ENCODE assay signal across 20 cellular contexts in the genomic region with DNA sequence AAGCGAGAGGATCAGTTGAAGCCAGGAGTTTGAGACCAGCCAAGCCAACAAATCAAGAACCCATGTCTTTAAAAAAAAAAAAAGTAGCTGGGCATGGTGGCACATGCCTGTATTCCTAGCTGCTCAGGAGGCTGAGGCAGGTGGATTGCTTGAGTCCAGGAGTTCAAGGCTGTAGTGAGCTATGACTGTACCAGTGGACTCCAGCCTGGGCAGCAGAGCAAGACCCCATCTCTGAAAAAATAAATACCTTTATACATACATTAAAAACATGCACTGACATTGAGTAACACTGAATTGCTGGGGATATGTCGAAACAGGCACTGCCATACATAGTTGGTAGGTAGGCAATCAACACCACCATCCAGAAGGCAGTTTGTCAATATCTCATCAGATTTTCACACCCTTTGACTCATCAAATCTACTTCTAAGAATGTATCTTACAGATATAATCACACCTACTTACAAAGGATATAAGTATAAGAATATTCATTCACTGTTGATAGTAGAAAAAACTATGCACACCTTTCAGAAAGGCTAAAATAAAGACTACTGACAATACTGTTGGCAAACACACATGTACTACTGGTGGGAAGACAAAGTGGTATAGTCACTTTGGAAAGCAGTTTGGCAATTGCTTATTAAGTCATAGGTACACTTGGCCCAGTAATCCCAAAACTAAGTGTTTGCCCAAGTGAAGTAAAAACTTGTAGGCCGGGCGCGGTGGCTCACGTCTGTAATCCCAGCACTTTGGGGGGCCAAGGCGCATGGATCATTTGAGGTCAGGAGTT. TPM values are rescaled to one million over a fixed set of nuclear protein-coding genes. Genes with fewer than 3 reads are reported as not detected.
DNase-seq lines count a peak whose midpoint lies in the region; ATAC-seq, FAIRE-seq and TF ChIP-seq lines count a peak whose summit lies in the region.
"Had no signal": no experiment of that assay in that cellular context is flagged by ENCODE, and none has a peak within 500 bp of the region (broad histone marks: within the 10 kb centered on the region; RNA-seq: fewer than 3 reads in every experiment).

No MANE protein-coding gene starts in this region.

- no peaks in the 10 kb centered on the region for H3K79me2 ChIP-seq in K562 (ENCODE audit: control insufficient read depth, insufficient read depth, low read length)
- H3K79me2 ChIP-seq in keratinocyte (ENCODE audit: control insufficient read depth, insufficient read depth, low read length) = no peaks in the 10 kb centered on the region

- peaks cover 23% of the 10 kb centered on the region for H3K4me1 Mint-ChIP-seq in activated CD4-positive, alpha-beta T cell treated with anti-CD3 and anti-CD28 coated beads for 36 hours

- ATAC-seq in activated CD4-positive, alpha-beta T cell treated with anti-CD3 and anti-CD28 coated beads for 36 hours = peak; percentile 42
- no peak for ATAC-seq in K562
- ATAC-seq in HG03196 (IDR thresholded peaks at IDR 0.05; ENCODE audit: unreplicated experiment) = no peak
- ATAC-seq: CD8-positive, alpha-beta T cell; GM12878 had no signal

- WGBS in K562 (ENCODE audit: insufficient coverage, low coverage, missing lambda C conversion rate) = 81% methylated on average over 7 of the region's 7 CpGs

- in situ Hi-C loops in K562 (cut with MboI) = no loop called here

- H3K4me2 ChIP-seq in K562 (ENCODE audit: insufficient read depth, low read length) (no peak overlapping the region), keratinocyte (ENCODE audit: control insufficient read depth, extremely low read depth, insufficient read depth, low read depth, low read length) (peak overlapping the region; percentile 23)
- H3K4me2 ChIP-seq: BLaER1, KMS-11 had no signal

- no peaks in the 10 kb centered on the region for H4K20me1 ChIP-seq in K562 (replicated peaks; ENCODE audit: control insufficient read depth, insufficient read depth, low read length)
- no peaks in the 10 kb centered on the region for H4K20me1 ChIP-seq in keratinocyte (ENCODE audit: control insufficient read depth, extremely low read depth, insufficient read depth, low read length)
- H4K20me1 ChIP-seq: BLaER1 had no signal

- dilution Hi-C loops in keratinocyte (cut with MboI; ENCODE audit: extremely low pct_ligation_motif_present, low sequenced_read_pairs) = loop anchor here (25.0 kb wide), 1 partner anchor 93 kb away; no protein-coding TSS in a partner anchor

- intact Hi-C loops in activated CD4-positive, alpha-beta T cell treated with anti-CD3 and anti-CD28 coated beads for 36 hours (cut with DNase I, micrococcal nuclease) = no loop called here
- intact Hi-C loops in K562 (cut with micrococcal nuclease) = no loop called here
- intact Hi-C loops in uterus (cut with DNase I; ENCODE audit: low total_unique reads) = no loop called here

- H3K9me1 ChIP-seq in K562 (ENCODE audit: control insufficient read depth, insufficient read depth, low read length) (no peaks in the 10 kb centered on the region), keratinocyte (ENCODE audit: control insufficient read depth, extremely low read depth, insufficient read depth, low read length) (no peaks in the 10 kb centered on the region)

- FAIRE-seq in K562 (lab: Jason Lieb, UNC) (no peak), keratinocyte (lab: Jason Lieb, UNC) (no peak)
- FAIRE-seq: A204.1, GM12878 had no signal

- TF ChIP-seq POLR2A in NB4 (IDR thresholded peaks at IDR 0.05; ENCODE audit: extremely low read depth, insufficient read length) = no peak
- no peak for TF ChIP-seq POLR2A in K562 (conservative IDR thresholded peaks at IDR 0.05)
- TF ChIP-seq POLR2A in uterus (IDR thresholded peaks at IDR 0.05) = no peak

- TF ChIP-seq EP300 in K562 (IDR thresholded peaks at IDR 0.05; ENCODE audit: low read length) = no peak

- H3K9ac ChIP-seq in K562 (ENCODE audit: insufficient read depth in 1 of 2, low read depth in 2 of 2, low read length in 2 of 2) (no peak overlapping the region), keratinocyte (ENCODE audit: control insufficient read depth, extremely low read depth, insufficient read depth, low read length) (no peak overlapping the region)
- H3K9ac ChIP-seq: BLaER1, KMS-11 had no signal

- no peaks in the 10 kb centered on the region for H3K27me3 Mint-ChIP-seq in activated CD4-positive, alpha-beta T cell treated with anti-CD3 and anti-CD28 coated beads for 36 hours

- H2AFZ ChIP-seq in K562 (ENCODE audit: low read depth, low read length) (no peak overlapping the region), keratinocyte (ENCODE audit: control insufficient read depth, low read length) (no peak overlapping the region)

- BruUV-seq in K562 (replicated peaks; lab: Mats Ljungman, UMichigan) = no TSS peak

- no peaks in the 10 kb centered on the region for H3K9me3 Mint-ChIP-seq in activated CD4-positive, alpha-beta T cell treated with anti-CD3 and anti-CD28 coated beads for 36 hours (ENCODE audit: low read depth)
- H3K9me3 Mint-ChIP-seq: CD8-positive, alpha-beta T cell; H9 had no signal

- no peaks in the 10 kb centered on the region for H3K9me3 ChIP-seq in K562 (replicated peaks; ENCODE audit: control insufficient read depth, insufficient read depth, low read depth, low read length)
- H3K9me3 ChIP-seq in keratinocyte (ENCODE audit: control insufficient read depth, low read depth, low read length) = no peaks in the 10 kb centered on the region
- no peaks in the 10 kb centered on the region for H3K9me3 ChIP-seq in uterus
- H3K9me3 ChIP-seq: BLaER1 had no signal

- no peaks in the 10 kb centered on the region for H3K36me3 Mint-ChIP-seq in activated CD4-positive, alpha-beta T cell treated with anti-CD3 and anti-CD28 coated beads for 36 hours (ENCODE audit: low read depth)
- H3K36me3 Mint-ChIP-seq: CD8-positive, alpha-beta T cell had no signal

- H3K27me3 ChIP-seq in K562 (ENCODE audit: control insufficient read depth in 2 of 2, insufficient read depth in 2 of 2, low read length in 2 of 2) (no peaks in the 10 kb centered on the region), keratinocyte (ENCODE audit: control insufficient read depth, extremely low read depth, insufficient read depth, low read length) (no peaks in the 10 kb centered on the region), uterus (no peaks in the 10 kb centered on the region)
- H3K27me3 ChIP-seq: BLaER1 had no signal

- H3K27ac ChIP-seq in K562 (ENCODE audit: extremely low read depth, low read depth, low read length) (no peak overlapping the region), keratinocyte (ENCODE audit: control insufficient read depth, insufficient read depth, low read length) (peak overlapping the region; percentile 58), uterus (no peak overlapping the region)
- H3K27ac ChIP-seq: BLaER1, KMS-11 had no signal

- H3K36me3 ChIP-seq in K562 (ENCODE audit: control insufficient read depth, insufficient read depth, low read length) (no peaks in the 10 kb centered on the region), keratinocyte (ENCODE audit: control insufficient read depth in 2 of 2, extremely low read depth in 1 of 2, insufficient read depth in 2 of 2, low read length in 2 of 2) (no peaks in the 10 kb centered on the region), uterus (no peaks in the 10 kb centered on the region)
- H3K36me3 ChIP-seq: BLaER1 had no signal

- no peak overlapping the region for H3K27ac Mint-ChIP-seq in activated CD4-positive, alpha-beta T cell treated with anti-CD3 and anti-CD28 coated beads for 36 hours
- H3K27ac Mint-ChIP-seq: CD8-positive, alpha-beta T cell; H9 had no signal

- peaks cover 16 to 23% of the 10 kb centered on the region in 2 experiments for H3K4me1 ChIP-seq in K562 (replicated peaks in 1 of 2; ENCODE audit: control insufficient read depth in 2 of 2, insufficient read depth in 2 of 2, low read length in 2 of 2)
- peaks cover 24% of the 10 kb centered on the region for H3K4me1 ChIP-seq in keratinocyte (ENCODE audit: control insufficient read depth, extremely low read depth, insufficient read depth, low read length)
- no peaks in the 10 kb centered on the region for H3K4me1 ChIP-seq in uterus

- H3K4me3 Mint-ChIP-seq in activated CD4-positive, alpha-beta T cell treated with anti-CD3 and anti-CD28 coated beads for 36 hours = no peak overlapping the region
- H3K4me3 Mint-ChIP-seq: CD8-positive, alpha-beta T cell; H9 had no signal

- no peak overlapping the region for H3K4me3 ChIP-seq in NB4 (ENCODE audit: low read depth, low read length)
- H3K4me3 ChIP-seq in K562 = no peak overlapping the region
- H3K4me3 ChIP-seq in keratinocyte (ENCODE audit: control insufficient read depth in 2 of 3, extremely low read depth in 1 of 3, insufficient read depth in 2 of 3, low read depth in 1 of 3, low read length in 3 of 3) = no peak overlapping the region
- H3K4me3 ChIP-seq in uterus = no peak overlapping the region
- H3K4me3 ChIP-seq: BLaER1, GM12878 had no signal

- DNase-seq in activated CD4-positive, alpha-beta T cell treated with anti-CD3 and anti-CD28 coated beads for 36 hours = no peak
- DNase-seq in activated CD4-positive, alpha-beta T cell treated with anti-CD3 and anti-CD28 coated beads, Interleukin-2, amount 50 U/mL, for 4 hours = no peak
- peak; percentile 18 for DNase-seq in NB4 (ENCODE audit: low read depth)
- DNase-seq in K562 (ENCODE audit: extremely low read depth in 1 of 4, low spot score in 3 of 4) = no peak
- no peak for DNase-seq in keratinocyte (ENCODE audit: low read depth, low spot score)
- no peak for DNase-seq in NCI-H128 (lab: John Stamatoyannopoulos, UW; ENCODE audit: unreplicated experiment)
- no peak for DNase-seq in uterus
- DNase-seq: Calu3; CD8-positive, alpha-beta T cell; GF-D8; H9; NCI-H1092; NCI-H146; NCI-H2081; SHP77 had no signal

- TF ChIP-seq RAD21 in K562 (CRISPR knock-in tag; conservative IDR thresholded peaks at IDR 0.05 in 1 of 2, IDR thresholded peaks at IDR 0.05 in 1 of 2) = no peak

- POLR2A ChIA-PET in activated CD4-positive, alpha-beta T cell treated with anti-CD3 and anti-CD28 coated beads for 36 hours (lab: Charles Lee) = no interaction called here
- POLR2A ChIA-PET in K562 (lab: Yijun Ruan, JAX) = interaction anchor here (0.6 kb wide), 1 partner anchor 13 kb away, joined by 3 read pairs; no protein-coding TSS in a partner anchor

- TF ChIP-seq CTCF in NB4 (IDR thresholded peaks at IDR 0.05; ENCODE audit: low read depth, low read length) (no peak), K562 (IDR thresholded peaks at IDR 0.05 in 2 of 3, conservative IDR thresholded peaks at IDR 0.05 in 1 of 3; ENCODE audit: insufficient read depth in 2 of 3, low read depth in 1 of 3, low read length in 3 of 3) (no peak), keratinocyte (optimal IDR thresholded peaks at IDR 0.05 in 1 of 3, IDR thresholded peaks at IDR 0.05 in 1 of 3, conservative IDR thresholded peaks at IDR 0.05 in 1 of 3; ENCODE audit: extremely low read depth in 1 of 3, insufficient read depth in 2 of 3, low read length in 3 of 3) (no peak), uterus (IDR thresholded peaks at IDR 0.05) (no peak)

- CTCF ChIA-PET in activated CD4-positive, alpha-beta T cell treated with anti-CD3 and anti-CD28 coated beads for 36 hours (lab: Charles Lee) = interaction anchor here (0.6 to 1.0 kb wide), 3 partner anchors 26 to 374 kb away, joined by 3 to 4 read pairs (median 3); no protein-coding TSS in a partner anchor
- CTCF ChIA-PET in K562 (lab: Yijun Ruan, JAX; ENCODE audit: low intra/inter-chr PET ratio) = no interaction called here

RNA-seq across cellular contexts. Expression of gene CEP20, which starts 6.4 kb away (rescaled TPM):
- 10 to 100 TPM; 39.3 to 51.0 TPM for total RNA-seq in activated CD4-positive, alpha-beta T cell treated with anti-CD3 and anti-CD28 coated beads for 36 hours
- total RNA-seq in K562 (2011; cell fraction: chromatin; rRNA removed; ENCODE audit: low replicate concordance) = 16.8 and 17.6 TPM in 2 replicates
- 6.5 and 8.6 TPM in 2 replicates for total RNA-seq in K562 (2011; cell fraction: nucleolus; rRNA removed)
- 16.4 and 23.5 TPM in 2 replicates for total RNA-seq in K562 (2011; cell fraction: nucleoplasm; rRNA removed)
- total RNA-seq in K562 (2014; rRNA removed) (41.3 and 44.9 TPM in 2 replicates), K562 (2014; rRNA removed; fragmentation: Illumina TruSeq; extraction: Trizol) (102 and 119 TPM in 2 replicates), K562 (2015; rRNA removed; fragmentation: Illumina TruSeq; extraction: Trizol) (91.8 and 104 TPM in 2 replicates), K562 (2021) (61.2 and 74.2 TPM in 2 replicates), uterus (100 to 1,000 TPM in 1 of 4 donors, 10 to 100 TPM in 3; 13.8 to 101 (median 47.9) TPM)
- polyA plus RNA-seq in K562 (2011; rRNA removed) (117 and 119 TPM in 2 replicates), K562 (2014; fragmentation: Illumina TruSeq; extraction: Trizol) (93.3 and 113 TPM in 2 replicates), K562 (2014; fragmentation: Nextera tagmentation; extraction: Ambion mirVana) (100 to 1,000 TPM; 107 to 150 TPM), K562 (2014; rRNA removed) (66.4 and 70.1 TPM in 2 replicates), keratinocyte (23.9 to 44.1 TPM (median 27.1 TPM) in 3 replicates)
- polyA plus RNA-seq in K562 (2011; cell fraction: cytosol; rRNA removed) = 15.8 and 39.6 TPM in 2 replicates
- polyA plus RNA-seq in K562 (2011; cell fraction: nucleus; rRNA removed) = 12.5 and 15.1 TPM in 2 replicates
- polyA plus RNA-seq in K562 (2012) = 63.4 and 74.9 TPM in 2 replicates
- polyA minus RNA-seq in K562 (2011; rRNA and poly(A)+ RNA removed) = 62.0 and 96.6 TPM in 2 replicates
- polyA minus RNA-seq in K562 (2011; cell fraction: cytosol; rRNA and poly(A)+ RNA removed) = 27.4 and 29.0 TPM in 2 replicates
- 5.4 and 10.9 TPM in 2 replicates for polyA minus RNA-seq in K562 (2011; cell fraction: nucleus; rRNA and poly(A)+ RNA removed)
- polyA plus RNA-seq in keratinocyte (2011; ENCODE audit: low read depth) = 24.4 TPM
- polyA plus RNA-seq in keratinocyte (2011; cell fraction: cytosol; rRNA removed) = 18.3 and 50.2 TPM in 2 replicates
- polyA plus RNA-seq in keratinocyte (2011; cell fraction: nucleus; rRNA removed) = 14.6 and 16.4 TPM in 2 replicates
- 24.3 and 29.9 TPM in 2 replicates for polyA plus RNA-seq in keratinocyte (2012; ENCODE audit: low replicate concordance)
- polyA minus RNA-seq in keratinocyte = 4.0 to 25.6 TPM (median 6.9 TPM) in 3 replicates
- polyA minus RNA-seq in keratinocyte (2011; cell fraction: cytosol; rRNA and poly(A)+ RNA removed) = 15.3 TPM
- polyA minus RNA-seq in keratinocyte (2011; cell fraction: nucleus; rRNA and poly(A)+ RNA removed) = 3.8 and 8.1 TPM in 2 replicates

RNA-seq across cellular contexts. Expression of gene MYH11, which starts 37.9 kb away (rescaled TPM):
- total RNA-seq in activated CD4-positive, alpha-beta T cell treated with anti-CD3 and anti-CD28 coated beads for 36 hours = not detected
- not detected in 2 replicates for total RNA-seq in K562 (2011; cell fraction: chromatin; rRNA removed; ENCODE audit: low replicate concordance)
- total RNA-seq in K562 (2011; cell fraction: nucleolus; rRNA removed) = not detected in 2 replicates
- 0.15 TPM in 1 of 2 replicates, not detected in the other for total RNA-seq in K562 (2011; cell fraction: nucleoplasm; rRNA removed)
- total RNA-seq in K562 (2014; rRNA removed) = 0.05 TPM in 1 of 2 replicates, not detected in the other
- total RNA-seq in K562 (2014; rRNA removed; fragmentation: Illumina TruSeq; extraction: Trizol) = not detected in 2 replicates
- not detected in 2 replicates for total RNA-seq in K562 (2015; rRNA removed; fragmentation: Illumina TruSeq; extraction: Trizol)
- 0.47 and 0.78 TPM in 2 replicates for total RNA-seq in K562 (2021)
- not detected in 2 replicates for polyA plus RNA-seq in K562 (2011; rRNA removed)
- not detected in 2 replicates for polyA plus RNA-seq in K562 (2011; cell fraction: cytosol; rRNA removed)
- polyA plus RNA-seq in K562 (2011; cell fraction: nucleus; rRNA removed) = not detected in 2 replicates
- polyA plus RNA-seq in K562 (2012) = 0.21 and 0.22 TPM in 2 replicates
- 0.03 TPM in 1 of 2 replicates, not detected in the other for polyA plus RNA-seq in K562 (2014; fragmentation: Illumina TruSeq; extraction: Trizol)
- under 1 TPM; 0.07 to 0.10 TPM for polyA plus RNA-seq in K562 (2014; fragmentation: Nextera tagmentation; extraction: Ambion mirVana)
- polyA plus RNA-seq in K562 (2014; rRNA removed) = 0.04 TPM in 1 of 2 replicates, not detected in the other
- not detected in 2 replicates for polyA minus RNA-seq in K562 (2011; rRNA and poly(A)+ RNA removed)
- polyA minus RNA-seq in K562 (2011; cell fraction: cytosol; rRNA and poly(A)+ RNA removed) = not detected in 2 replicates
- 0.11 TPM in 1 of 2 replicates, not detected in the other for polyA minus RNA-seq in K562 (2011; cell fraction: nucleus; rRNA and poly(A)+ RNA removed)
- polyA plus RNA-seq in keratinocyte = not detected in 3 replicates
- polyA plus RNA-seq in keratinocyte (2011; ENCODE audit: low read depth) = 0.04 TPM
- not detected in 2 replicates for polyA plus RNA-seq in keratinocyte (2011; cell fraction: cytosol; rRNA removed)
- not detected in 2 replicates for polyA plus RNA-seq in keratinocyte (2011; cell fraction: nucleus; rRNA removed)
- 0.09 and 1.6 TPM in 2 replicates for polyA plus RNA-seq in keratinocyte (2012; ENCODE audit: low replicate concordance)
- not detected in 3 replicates for polyA minus RNA-seq in keratinocyte
- not detected for polyA minus RNA-seq in keratinocyte (2011; cell fraction: cytosol; rRNA and poly(A)+ RNA removed)
- polyA minus RNA-seq in keratinocyte (2011; cell fraction: nucleus; rRNA and poly(A)+ RNA removed) = not detected in 2 replicates
- 1,000 to 10,000 TPM in 2 of 4 donors, 100 to 1,000 TPM in 2; 447 to 1,893 (median 822) TPM for total RNA-seq in uterus
- total RNA-seq: CD8-positive, alpha-beta T cell had no signal

RNA-seq across cellular contexts. Expression of gene ABCC1, which starts 54.7 kb away (rescaled TPM):
- total RNA-seq in activated CD4-positive, alpha-beta T cell treated with anti-CD3 and anti-CD28 coated beads for 36 hours = 10 to 100 TPM; 57.8 to 65.1 TPM
- total RNA-seq in K562 (2011; cell fraction: chromatin; rRNA removed; ENCODE audit: low replicate concordance) = 141 and 264 TPM in 2 replicates
- 136 and 143 TPM in 2 replicates for total RNA-seq in K562 (2011; cell fraction: nucleolus; rRNA removed)
- total RNA-seq in K562 (2011; cell fraction: nucleoplasm; rRNA removed) = 122 and 132 TPM in 2 replicates
- total RNA-seq in K562 (2014; rRNA removed) (12.5 and 15.7 TPM in 2 replicates), K562 (2014; rRNA removed; fragmentation: Illumina TruSeq; extraction: Trizol) (9.5 and 10.0 TPM in 2 replicates), K562 (2015; rRNA removed; fragmentation: Illumina TruSeq; extraction: Trizol) (7.4 and 8.8 TPM in 2 replicates), K562 (2021) (39.9 and 41.6 TPM in 2 replicates), uterus (10 to 100 TPM; 12.1 to 39.2 (median 18.6) TPM)
- polyA plus RNA-seq in K562 (2011; rRNA removed) (9.9 and 13.8 TPM in 2 replicates), K562 (2014; fragmentation: Illumina TruSeq; extraction: Trizol) (27.2 and 27.9 TPM in 2 replicates), K562 (2014; fragmentation: Nextera tagmentation; extraction: Ambion mirVana) (1 to 10 TPM; 3.9 to 4.4 TPM), K562 (2014; rRNA removed) (14.2 and 15.6 TPM in 2 replicates), keratinocyte (19.4 to 30.4 TPM (median 21.6 TPM) in 3 replicates)
- polyA plus RNA-seq in K562 (2011; cell fraction: cytosol; rRNA removed) = 13.3 and 15.4 TPM in 2 replicates
- 35.3 and 52.6 TPM in 2 replicates for polyA plus RNA-seq in K562 (2011; cell fraction: nucleus; rRNA removed)
- polyA plus RNA-seq in K562 (2012) = 32.3 and 37.8 TPM in 2 replicates
- 35.0 and 39.8 TPM in 2 replicates for polyA minus RNA-seq in K562 (2011; rRNA and poly(A)+ RNA removed)
- 36.8 and 44.5 TPM in 2 replicates for polyA minus RNA-seq in K562 (2011; cell fraction: cytosol; rRNA and poly(A)+ RNA removed)
- polyA minus RNA-seq in K562 (2011; cell fraction: nucleus; rRNA and poly(A)+ RNA removed) = 28.7 and 39.2 TPM in 2 replicates
- polyA plus RNA-seq in keratinocyte (2011; ENCODE audit: low read depth) = 9.4 TPM
- polyA plus RNA-seq in keratinocyte (2011; cell fraction: cytosol; rRNA removed) = 13.4 and 14.6 TPM in 2 replicates
- 79.9 TPM in 2 replicates for polyA plus RNA-seq in keratinocyte (2011; cell fraction: nucleus; rRNA removed)
- polyA plus RNA-seq in keratinocyte (2012; ENCODE audit: low replicate concordance) = 24.8 and 43.8 TPM in 2 replicates
- 80.7 to 211 TPM (median 95.7 TPM) in 3 replicates for polyA minus RNA-seq in keratinocyte
- 32.2 TPM for polyA minus RNA-seq in keratinocyte (2011; cell fraction: cytosol; rRNA and poly(A)+ RNA removed)
- polyA minus RNA-seq in keratinocyte (2011; cell fraction: nucleus; rRNA and poly(A)+ RNA removed) = 163 and 213 TPM in 2 replicates

Comparison
In these comparisons a context has a peak if more than half of its experiments do, and no peak if none do; other contexts are left out.
1. RNA of gene MYH11, which starts 37.9 kb away (total RNA-seq): 447 to 1,893 TPM in uterus; 0.05 to 0.78 TPM in K562 and not detected in activated CD4-positive, alpha-beta T cell treated with anti-CD3 and anti-CD28 coated beads for 36 hours; every median in the first group is over 100 times any median in the second.